ENCODE assay signal across 30 cellular contexts in the genomic region with DNA sequence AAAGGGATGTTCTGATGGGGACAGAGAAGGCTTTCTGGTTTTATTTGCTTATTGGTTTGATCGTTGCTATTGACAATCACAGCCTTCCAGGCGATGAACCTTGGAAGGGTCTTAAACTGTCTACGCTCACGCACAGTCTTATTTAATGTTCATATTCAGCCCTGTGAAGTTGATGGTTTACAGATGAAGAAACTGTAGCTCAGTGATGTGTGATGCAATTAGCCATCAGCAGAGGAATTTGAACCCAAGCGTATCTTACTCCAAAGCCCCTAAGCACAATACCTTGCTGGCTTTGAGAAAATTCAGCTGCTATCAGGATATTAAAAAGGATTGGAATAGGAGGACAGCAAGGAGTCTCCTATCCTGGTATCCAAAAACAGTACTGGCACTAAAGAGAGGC.
"Had no signal": no experiment of that assay in that cellular context is flagged by ENCODE, and none has a peak within 500 bp of the region (broad histone marks: within the 10 kb centered on the region; RNA-seq: fewer than 3 reads in every experiment).

No MANE protein-coding gene starts in this region.

- H3K27me3 ChIP-seq: SJCRH30 had no signal

- ATAC-seq: Panc1, Right ventricle myocardium inferior, SK-N-SH treated with all-trans-retinoic acid at 6 μM for 48 hours had no signal

- FAIRE-seq: RCC 7860 had no signal

- H3K27ac ChIP-seq: KMS-11, PC-9, RWPE1, SJCRH30, SK-N-MC had no signal

- H2AFZ ChIP-seq: PC-9 had no signal

- H3K36me3 ChIP-seq: SJCRH30 had no signal

- DNase-seq: Karpas-422, MM.1S, MV-4-11, NCI-H1092, NCI-H1105, NCI-H1417 treated with DMSO at 0.1 percent for 48 hours, NCI-H1436 treated with DMSO at 0.1 percent for 48 hours, NCI-H1694, NCI-H187, NCI-H1930, NCI-H2029 treated with DMSO at 0.1 percent for 48 hours, NCI-H2171 treated with DMSO at 0.1 percent for 48 hours, NCI-H2227 treated with DMSO at 0.1 percent for 48 hours, NCI-H345, NCI-H446, NCI-H510A treated with DMSO at 0.1 percent for 48 hours, NCI-H524 treated with DMSO at 0.1 percent for 48 hours, NCI-H526 treated with DMSO at 0.1 percent for 48 hours, NCI-H774, PC-9, SHP77, SIG-M5, SJCRH30 had no signal

- H3K9ac ChIP-seq: KMS-11 had no signal

- H3K9me3 ChIP-seq: SJCRH30 had no signal

- H3K4me3 ChIP-seq: PC-9, SJCRH30, SK-N-MC had no signal

- H3K4me2 ChIP-seq: KMS-11, PC-9 had no signal
